In genomic region chr14:103624860-103625259, GRCh38 we compare ENCODE assay signal across 8 cellular contexts. TPM values are rescaled to one million over a fixed set of nuclear protein-coding genes. Genes with fewer than 3 reads are reported as not detected.
DNase-seq lines count a peak whose midpoint lies in the region; ATAC-seq lines count a peak whose summit lies in the region.

No MANE protein-coding gene starts in this region.

- peak overlapping the region; percentile 32 to 90 (median 61) for H3K27ac Mint-ChIP-seq in IgD-negative memory B cell
- H3K27ac Mint-ChIP-seq in activated T-helper 17 cell treated with anti-CD3 and anti-CD28 coated beads, Interleukin-2, amount 50 U/mL, for 72 hours = peak overlapping the region; percentile 95
- no peak overlapping the region for H3K27ac Mint-ChIP-seq in stimulated activated naive B cell treated with anti-CD40 and anti-IgM and Interleukin-4, amounts not matched to agents 10 μg/mL and 1 μg/mL and 100 μg/mL, for 72 hours

- intact Hi-C loops in left ventricle myocardium superior (cut with micrococcal nuclease) = no loop called here

- peaks cover 1% of the 10 kb centered on the region for H3K36me3 Mint-ChIP-seq in IgD-negative memory B cell
- peaks cover 1% of the 10 kb centered on the region for H3K36me3 Mint-ChIP-seq in activated T-helper 17 cell treated with anti-CD3 and anti-CD28 coated beads, Interleukin-2, amount 50 U/mL, for 72 hours (ENCODE audit: low read depth)
- H3K36me3 Mint-ChIP-seq in stimulated activated naive B cell treated with anti-CD40 and anti-IgM and Interleukin-4, amounts not matched to agents 10 μg/mL and 1 μg/mL and 100 μg/mL, for 72 hours = no peaks in the 10 kb centered on the region

- peaks cover 19 to 30% (median 29%) of the 10 kb centered on the region in 3 donors for H3K4me1 Mint-ChIP-seq in IgD-negative memory B cell
- peaks cover 8% of the 10 kb centered on the region for H3K4me1 Mint-ChIP-seq in activated T-helper 17 cell treated with anti-CD3 and anti-CD28 coated beads, Interleukin-2, amount 50 U/mL, for 72 hours
- peaks cover 28 to 38% of the 10 kb centered on the region in 2 donors for H3K4me1 Mint-ChIP-seq in stimulated activated naive B cell treated with anti-CD40 and anti-IgM and Interleukin-4, amounts not matched to agents 10 μg/mL and 1 μg/mL and 100 μg/mL, for 72 hours

- peak overlapping the region; percentile 60 to 92 (median 81) for H3K4me3 Mint-ChIP-seq in IgD-negative memory B cell
- peak overlapping the region; percentile 82 for H3K4me3 Mint-ChIP-seq in activated T-helper 17 cell treated with anti-CD3 and anti-CD28 coated beads, Interleukin-2, amount 50 U/mL, for 72 hours
- H3K4me3 Mint-ChIP-seq in stimulated activated naive B cell treated with anti-CD40 and anti-IgM and Interleukin-4, amounts not matched to agents 10 μg/mL and 1 μg/mL and 100 μg/mL, for 72 hours = peak overlapping the region; percentile 63 to 68

- no peaks in the 10 kb centered on the region for H3K9me3 Mint-ChIP-seq in IgD-negative memory B cell
- H3K9me3 Mint-ChIP-seq in activated T-helper 17 cell treated with anti-CD3 and anti-CD28 coated beads, Interleukin-2, amount 50 U/mL, for 72 hours = no peaks in the 10 kb centered on the region
- H3K9me3 Mint-ChIP-seq in stimulated activated naive B cell treated with anti-CD40 and anti-IgM and Interleukin-4, amounts not matched to agents 10 μg/mL and 1 μg/mL and 100 μg/mL, for 72 hours = no peaks in the 10 kb centered on the region

- H3K27me3 Mint-ChIP-seq in IgD-negative memory B cell = peaks cover 6% of the 10 kb centered on the region
- no peaks in the 10 kb centered on the region for H3K27me3 Mint-ChIP-seq in activated T-helper 17 cell treated with anti-CD3 and anti-CD28 coated beads, Interleukin-2, amount 50 U/mL, for 72 hours
- no peaks in the 10 kb centered on the region for H3K27me3 Mint-ChIP-seq in stimulated activated naive B cell treated with anti-CD40 and anti-IgM and Interleukin-4, amounts not matched to agents 10 μg/mL and 1 μg/mL and 100 μg/mL, for 72 hours

- peak; percentile 20 for ATAC-seq in activated T-helper 17 cell treated with anti-CD3 and anti-CD28 coated beads, Interleukin-2, amount 50 U/mL, for 72 hours (replicated peaks)
- ATAC-seq in left ventricle myocardium superior = peak; percentile 26
- peak in 1 of 2 donors; percentile 1 for ATAC-seq in stimulated activated naive B cell treated with anti-CD40 and anti-IgM and Interleukin-4, amounts not matched to agents 10 μg/mL and 1 μg/mL and 100 μg/mL, for 72 hours (replicated peaks)
- no peak for ATAC-seq in GM21825 (IDR thresholded peaks at IDR 0.05; ENCODE audit: unreplicated experiment)
- no peak for ATAC-seq in GM21619 (IDR thresholded peaks at IDR 0.05; ENCODE audit: unreplicated experiment)

- peak; percentile 79 for DNase-seq in AG08396 (ENCODE audit: low spot score)
- peak; percentile 76 for DNase-seq in left ventricle myocardium superior
- no peak for DNase-seq in stimulated activated naive B cell treated with anti-CD40 and anti-IgM and Interleukin-4, amounts not matched to agents 10 μg/mL and 1 μg/mL and 100 μg/mL, for 72 hours
- no peak for DNase-seq in SKM-1 treated with dmso at 0.1 percent for 144 hours (lab: John Stamatoyannopoulos, UW; ENCODE audit: unreplicated experiment)

RNA-seq across cellular contexts. Expression of gene KLC1, which starts 4.2 kb away (rescaled TPM):
- polyA plus RNA-seq in IgD-negative memory B cell = 80.2 TPM
- 100 to 1,000 TPM; 135 to 137 TPM for total RNA-seq in activated T-helper 17 cell treated with anti-CD3 and anti-CD28 coated beads, Interleukin-2, amount 50 U/mL, for 72 hours
- 146 TPM for total RNA-seq in left ventricle myocardium superior

Comparison
In these comparisons a context has a peak if more than half of its experiments do, and no peak if none do; other contexts are left out.
1. DNase-seq: peak in AG08396 (single experiment) and left ventricle myocardium superior (single experiment); none in stimulated activated naive B cell treated with anti-CD40 and anti-IgM and Interleukin-4, amounts not matched to agents 10 μg/mL and 1 μg/mL and 100 μg/mL, for 72 hours (single experiment) and SKM-1 treated with dmso at 0.1 percent for 144 hours (single experiment).
2. ATAC-seq: peak in activated T-helper 17 cell treated with anti-CD3 and anti-CD28 coated beads, Interleukin-2, amount 50 U/mL, for 72 hours (single experiment) and left ventricle myocardium superior (single experiment); none in GM21825 (single experiment) and GM21619 (single experiment).
3. Peak in every context shown above with its lines, with median percentiles within 50 percentile points of each other: H3K4me3 Mint-ChIP-seq.